In the genomic region with DNA sequence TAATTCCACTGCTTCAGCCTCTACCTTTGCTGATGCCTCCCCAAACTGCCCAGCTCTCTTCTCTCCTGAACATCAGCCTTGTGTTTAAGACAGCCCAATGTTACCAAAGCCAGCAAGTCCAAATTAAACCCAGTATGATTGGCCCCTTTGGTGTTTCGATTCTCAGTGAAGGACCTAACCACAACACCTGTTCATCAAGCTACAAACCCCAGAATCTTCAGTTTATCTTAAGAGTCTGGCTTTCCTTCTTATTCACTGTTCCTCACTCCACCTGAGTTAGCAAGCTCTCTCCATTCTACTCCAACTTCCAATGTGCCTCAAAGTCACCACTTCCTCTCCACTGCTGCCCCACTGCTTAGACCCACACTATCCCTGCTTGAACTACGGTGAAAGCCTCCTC, we compare ENCODE assay signal across 12 cellular contexts. TPM values are rescaled to one million over a fixed set of nuclear protein-coding genes. Genes with fewer than 3 reads are reported as not detected.
DNase-seq lines count a peak whose midpoint lies in the region; ATAC-seq and TF ChIP-seq lines count a peak whose summit lies in the region.
"Had no signal": no experiment of that assay in that cellular context is flagged by ENCODE, and none has a peak within 500 bp of the region (broad histone marks: within the 10 kb centered on the region; RNA-seq: fewer than 3 reads in every experiment).

No MANE protein-coding gene starts in this region.

- peaks cover 16% of the 10 kb centered on the region for H3K4me1 ChIP-seq in CD8-positive, alpha-beta memory T cell (ENCODE audit: insufficient read depth, low read length)
- H3K4me1 ChIP-seq in A673 (ENCODE audit: insufficient read depth, low read length, poor library complexity, severe bottlenecking) = no peaks in the 10 kb centered on the region
- H3K4me1 ChIP-seq in tibial artery = no peaks in the 10 kb centered on the region
- H3K4me1 ChIP-seq: left lung had no signal

- peaks cover 0 to 11% (median 3%) of the 10 kb centered on the region in 5 donors for H3K9me3 Mint-ChIP-seq in CD8-positive, alpha-beta memory T cell
- H3K9me3 Mint-ChIP-seq: stimulated activated memory B cell treated with anti-CD40 and anti-IgM and Interleukin-4, amounts not matched to agents 10 μg/mL and 1 μg/mL and 100 μg/mL, for 72 hours had no signal

- POLR2A ChIA-PET in CD8-positive, alpha-beta memory T cell (lab: Charles Lee) = no interaction called here
- POLR2A ChIA-PET in A673 (lab: Charles Lee; ENCODE audit: low non-redundant PET) = no interaction called here

- H3K4me3 ChIP-seq in CD8-positive, alpha-beta memory T cell (ENCODE audit: low read length) = no peak overlapping the region
- H3K4me3 ChIP-seq in A673 (ENCODE audit: low read depth, low read length, poor library complexity, severe bottlenecking) (no peak overlapping the region), tibial artery (no peak overlapping the region), brain microvascular endothelial cell (ENCODE audit: low read depth, low read length) (no peak overlapping the region)
- H3K4me3 ChIP-seq: left lung had no signal

- peaks cover 20% of the 10 kb centered on the region in 3 donors for H3K4me1 Mint-ChIP-seq in CD8-positive, alpha-beta memory T cell

- H3K27me3 ChIP-seq in CD8-positive, alpha-beta memory T cell (ENCODE audit: insufficient read depth, low read length, poor library complexity, severe bottlenecking) = no peaks in the 10 kb centered on the region
- H3K27me3 ChIP-seq in A673 (replicated peaks; ENCODE audit: insufficient read depth, low read depth, low read length, poor library complexity) (peaks cover 14% of the 10 kb centered on the region), tibial artery (peaks cover 0 to 17% of the 10 kb centered on the region in 2 donors), brain microvascular endothelial cell (replicated peaks) (no peaks in the 10 kb centered on the region)
- H3K27me3 ChIP-seq: left lung had no signal

- H3K9me3 ChIP-seq in CD8-positive, alpha-beta memory T cell (ENCODE audit: low read length) = no peaks in the 10 kb centered on the region
- H3K9me3 ChIP-seq in A673 (ENCODE audit: low read depth, low read length, poor library complexity, severe bottlenecking) = no peaks in the 10 kb centered on the region
- no peaks in the 10 kb centered on the region for H3K9me3 ChIP-seq in tibial artery
- H3K9me3 ChIP-seq: left lung had no signal

- CTCF ChIA-PET in CD8-positive, alpha-beta memory T cell (lab: Charles Lee) = no interaction called here
- CTCF ChIA-PET in A673 (lab: Charles Lee) = no interaction called here

- H3K27me3 Mint-ChIP-seq in CD8-positive, alpha-beta memory T cell = peaks cover 0 to 4% of the 10 kb centered on the region in 2 donors

- in situ Hi-C loops in brain microvascular endothelial cell (cut with HindIII; ENCODE audit: low pct_ligation_motif_present, low sequenced_read_pairs) = no loop called here

- peak overlapping the region in 6 of 8 donors; percentile 14 to 81 (median 24) for H3K27ac Mint-ChIP-seq in CD8-positive, alpha-beta memory T cell
- H3K27ac Mint-ChIP-seq: stimulated activated memory B cell treated with anti-CD40 and anti-IgM and Interleukin-4, amounts not matched to agents 10 μg/mL and 1 μg/mL and 100 μg/mL, for 72 hours had no signal

- peaks cover 0 to 13% (median 5%) of the 10 kb centered on the region in 3 donors for H3K36me3 Mint-ChIP-seq in CD8-positive, alpha-beta memory T cell
- H3K36me3 Mint-ChIP-seq: stimulated activated memory B cell treated with anti-CD40 and anti-IgM and Interleukin-4, amounts not matched to agents 10 μg/mL and 1 μg/mL and 100 μg/mL, for 72 hours had no signal

- peak; percentile 83 for ATAC-seq in GM18909 (IDR thresholded peaks at IDR 0.05; ENCODE audit: poor library complexity, unreplicated experiment)
- ATAC-seq in HG02884 (IDR thresholded peaks at IDR 0.05; ENCODE audit: unreplicated experiment) = peak; percentile 88
- ATAC-seq: sciatic nerve; stimulated activated memory B cell treated with anti-CD40 and anti-IgM and Interleukin-4, amounts not matched to agents 10 μg/mL and 1 μg/mL and 100 μg/mL, for 72 hours had no signal

- peak overlapping the region in 4 of 7 donors; percentile 1 to 28 (median 7) for H3K4me3 Mint-ChIP-seq in CD8-positive, alpha-beta memory T cell
- H3K4me3 Mint-ChIP-seq: stimulated activated memory B cell treated with anti-CD40 and anti-IgM and Interleukin-4, amounts not matched to agents 10 μg/mL and 1 μg/mL and 100 μg/mL, for 72 hours had no signal

- BruUV-seq in A673 (replicated peaks; lab: Mats Ljungman, UMichigan) = no TSS peak

- DNase-seq in CD8-positive, alpha-beta memory T cell = no peak
- peak; percentile 43 for DNase-seq in RPMI8226
- no peak for DNase-seq in A673 (ENCODE audit: low spot score)
- no peak for DNase-seq in tibial artery
- no peak for DNase-seq in OCI-M1 (lab: John Stamatoyannopoulos, UW)
- DNase-seq in brain microvascular endothelial cell = no peak
- DNase-seq: COR-L47, left lung had no signal

- TF ChIP-seq CTCF in A673 (conservative IDR thresholded peaks at IDR 0.05; ENCODE audit: low read depth, low read length) (no peak), tibial artery (IDR thresholded peaks at IDR 0.05) (no peak), brain microvascular endothelial cell (IDR thresholded peaks at IDR 0.05; ENCODE audit: low read depth, low read length, missing control alignments) (no peak)

- intact Hi-C loops in A673 (cut with micrococcal nuclease; ENCODE audit: unreplicated experiment) = no loop called here
- intact Hi-C loops in tibial artery (cut with DNase I; ENCODE audit: low total_unique reads) = no loop called here

- no peak overlapping the region for H3K27ac ChIP-seq in CD8-positive, alpha-beta memory T cell (ENCODE audit: low read depth, low read length)
- H3K27ac ChIP-seq in A673 (ENCODE audit: low read depth, low read length, poor library complexity, severe bottlenecking) (no peak overlapping the region), tibial artery (no peak overlapping the region), brain microvascular endothelial cell (no peak overlapping the region)
- H3K27ac ChIP-seq: left lung had no signal

- no peaks in the 10 kb centered on the region for H3K36me3 ChIP-seq in CD8-positive, alpha-beta memory T cell (ENCODE audit: insufficient read depth, low read length)
- H3K36me3 ChIP-seq in A673 (ENCODE audit: insufficient read depth, low read length, poor library complexity, severe bottlenecking) (no peaks in the 10 kb centered on the region), tibial artery (no peaks in the 10 kb centered on the region), brain microvascular endothelial cell (replicated peaks) (no peaks in the 10 kb centered on the region)
- H3K36me3 ChIP-seq: left lung had no signal

RNA-seq across cellular contexts. Expression of gene ITPKB, which starts 25.5 kb away (rescaled TPM):
- 10 to 100 TPM; 37.7 to 39.6 TPM for total RNA-seq in CD8-positive, alpha-beta memory T cell
- 50.1 TPM for polyA plus RNA-seq in CD8-positive, alpha-beta memory T cell
- 12.5 and 14.1 TPM in 2 replicates for total RNA-seq in A673 (2021)
